In genomic region chr13:27374650-27375049, GRCh38 we compare ENCODE assay signal across 8 cellular contexts. TPM values are rescaled to one million over a fixed set of nuclear protein-coding genes. Genes with fewer than 3 reads are reported as not detected.
A peak's percentile ranks its signal among the peaks of the same experiment; 100 is the strongest.
DNase-seq lines count a peak whose midpoint lies in the region; ATAC-seq and TF ChIP-seq lines count a peak whose summit lies in the region.

No MANE protein-coding gene starts in this region.

- H3K27ac Mint-ChIP-seq in naive B cell: no peak overlapping the region

- H3K4me1 Mint-ChIP-seq in naive B cell: peaks cover 9 to 11% (median 10%) of the 10 kb centered on the region in 3 donors

- H3K4me1 ChIP-seq in NT2/D1 (ENCODE audit: insufficient read depth, insufficient read length) (no peaks in the 10 kb centered on the region), thoracic aorta (ENCODE audit: control insufficient read depth in 1 of 2, low read depth in 2 of 2) (no peaks in the 10 kb centered on the region)

- H3K4me3 ChIP-seq in NT2/D1 (ENCODE audit: insufficient read length, low read depth) (no peak overlapping the region), epithelial cell of proximal tubule (ENCODE audit: low read depth, low read length) (no peak overlapping the region), thoracic aorta (no peak overlapping the region)

- no peak overlapping the region for H3K9ac ChIP-seq in NT2/D1 (ENCODE audit: insufficient read length, low read depth)

- H3K36me3 ChIP-seq in NT2/D1 (ENCODE audit: insufficient read depth, insufficient read length, low read length) (no peaks in the 10 kb centered on the region), thoracic aorta (no peaks in the 10 kb centered on the region)

- no peaks in the 10 kb centered on the region for H3K36me3 Mint-ChIP-seq in naive B cell

- H3K4me3 Mint-ChIP-seq in naive B cell: no peak overlapping the region

- H3K27me3 ChIP-seq in NT2/D1 (ENCODE audit: insufficient read depth, insufficient read length) (peaks cover 6% of the 10 kb centered on the region), thoracic aorta (replicated peaks; ENCODE audit: insufficient read depth) (no peaks in the 10 kb centered on the region)

- H3K9me3 ChIP-seq in NT2/D1 (ENCODE audit: insufficient read depth, low read length) (peaks cover 6% of the 10 kb centered on the region; the same call in 1 of the 2 replicates), thoracic aorta (no peaks in the 10 kb centered on the region)

- peaks cover 37 to 46% (median 38%) of the 10 kb centered on the region in 3 donors for H3K27me3 Mint-ChIP-seq in naive B cell

- ATAC-seq in naive B cell (ENCODE audit: low read depth in 2 of 2) (peak; percentile 86 to 90), thoracic aorta (ENCODE audit: insufficient number of reproducible peaks, low FRiP score, low read depth) (peak; percentile 71)

- no peak overlapping the region for H3K27ac ChIP-seq in thoracic aorta

- peak; percentile 44 for DNase-seq in activated gamma-delta T cell treated with Interleukin-2 at 50 U/mL for 16 hours
- DNase-seq in activated gamma-delta T cell (lab: John Stamatoyannopoulos, UW): no peak
- DNase-seq in HUDEP-2 (lab: John Stamatoyannopoulos, UW; ENCODE audit: unreplicated experiment in 76 of 76): peak in 66 of 76 experiments; percentile 5 to 76 (median 40)
- peak; percentile 63 for DNase-seq in NT2/D1 (ENCODE audit: low read depth, low spot score)
- DNase-seq in activated T-cell treated with anti-CD3 and anti-CD28 coated beads for 24 hours (ENCODE audit: low read depth): peak; percentile 52
- DNase-seq in epithelial cell of proximal tubule (ENCODE audit: low read depth): peak; percentile 32
- DNase-seq in naive B cell: peak; percentile 49
- DNase-seq in thoracic aorta (ENCODE audit: low spot score): peak; percentile 26

- H3K9me3 Mint-ChIP-seq in naive B cell: peaks cover 0 to 1% (median 0%) of the 10 kb centered on the region in 7 donors

- TF ChIP-seq CTCF in epithelial cell of proximal tubule (conservative IDR thresholded peaks at IDR 0.05; ENCODE audit: low read depth, low read length): peak; percentile 90
- peak; percentile 58 for TF ChIP-seq CTCF in thoracic aorta (IDR thresholded peaks at IDR 0.05)

RNA-seq across cellular contexts. Expression of gene GTF3A, which starts 49.8 kb away (rescaled TPM):
- total RNA-seq in epithelial cell of proximal tubule (160 and 349 TPM in 2 replicates), thoracic aorta (10 to 100 TPM; 70.4 to 86.4 TPM)
- 100 to 1,000 TPM; 373 to 631 (median 487) TPM for polyA plus RNA-seq in naive B cell (ENCODE audit: low read depth in 6 of 6)
